In the genomic region with DNA sequence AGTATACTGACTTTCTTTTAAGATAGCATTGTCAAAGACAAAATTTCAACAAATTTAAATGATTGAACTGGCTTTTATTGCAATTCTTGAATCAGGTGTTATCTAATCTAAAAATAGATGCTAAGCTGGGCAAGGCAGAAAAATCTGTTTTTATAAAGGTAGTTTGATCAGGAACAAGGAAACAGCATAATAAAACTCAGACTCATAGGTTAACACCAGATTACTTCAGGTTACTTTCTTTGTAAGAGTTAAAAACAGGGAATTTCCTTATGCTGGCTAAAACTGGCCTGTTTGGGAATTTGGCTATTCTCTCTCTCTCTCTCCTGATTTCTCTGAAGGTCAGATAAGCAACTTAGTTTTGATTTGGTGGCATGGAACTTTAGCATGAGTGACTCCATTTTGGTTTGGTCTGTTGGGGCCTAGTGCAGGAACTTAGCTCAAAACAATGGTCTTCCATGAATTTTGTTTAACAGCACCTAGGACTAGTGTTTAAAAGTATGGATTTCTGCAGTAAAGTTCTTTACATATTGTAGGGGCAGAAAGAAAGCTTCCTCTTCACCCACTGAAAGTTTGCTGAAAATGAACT, we compare ENCODE assay signal across 1 cellular context.
TF ChIP-seq lines count a peak whose summit lies in the region.

No MANE protein-coding gene starts in this region.

TF ChIP-seq in K562, 482 proteins besides CTCF, POLR2A, EP300 and RAD21 (continued from another document and continues in another):
- TF ChIP-seq, protein P1, sequence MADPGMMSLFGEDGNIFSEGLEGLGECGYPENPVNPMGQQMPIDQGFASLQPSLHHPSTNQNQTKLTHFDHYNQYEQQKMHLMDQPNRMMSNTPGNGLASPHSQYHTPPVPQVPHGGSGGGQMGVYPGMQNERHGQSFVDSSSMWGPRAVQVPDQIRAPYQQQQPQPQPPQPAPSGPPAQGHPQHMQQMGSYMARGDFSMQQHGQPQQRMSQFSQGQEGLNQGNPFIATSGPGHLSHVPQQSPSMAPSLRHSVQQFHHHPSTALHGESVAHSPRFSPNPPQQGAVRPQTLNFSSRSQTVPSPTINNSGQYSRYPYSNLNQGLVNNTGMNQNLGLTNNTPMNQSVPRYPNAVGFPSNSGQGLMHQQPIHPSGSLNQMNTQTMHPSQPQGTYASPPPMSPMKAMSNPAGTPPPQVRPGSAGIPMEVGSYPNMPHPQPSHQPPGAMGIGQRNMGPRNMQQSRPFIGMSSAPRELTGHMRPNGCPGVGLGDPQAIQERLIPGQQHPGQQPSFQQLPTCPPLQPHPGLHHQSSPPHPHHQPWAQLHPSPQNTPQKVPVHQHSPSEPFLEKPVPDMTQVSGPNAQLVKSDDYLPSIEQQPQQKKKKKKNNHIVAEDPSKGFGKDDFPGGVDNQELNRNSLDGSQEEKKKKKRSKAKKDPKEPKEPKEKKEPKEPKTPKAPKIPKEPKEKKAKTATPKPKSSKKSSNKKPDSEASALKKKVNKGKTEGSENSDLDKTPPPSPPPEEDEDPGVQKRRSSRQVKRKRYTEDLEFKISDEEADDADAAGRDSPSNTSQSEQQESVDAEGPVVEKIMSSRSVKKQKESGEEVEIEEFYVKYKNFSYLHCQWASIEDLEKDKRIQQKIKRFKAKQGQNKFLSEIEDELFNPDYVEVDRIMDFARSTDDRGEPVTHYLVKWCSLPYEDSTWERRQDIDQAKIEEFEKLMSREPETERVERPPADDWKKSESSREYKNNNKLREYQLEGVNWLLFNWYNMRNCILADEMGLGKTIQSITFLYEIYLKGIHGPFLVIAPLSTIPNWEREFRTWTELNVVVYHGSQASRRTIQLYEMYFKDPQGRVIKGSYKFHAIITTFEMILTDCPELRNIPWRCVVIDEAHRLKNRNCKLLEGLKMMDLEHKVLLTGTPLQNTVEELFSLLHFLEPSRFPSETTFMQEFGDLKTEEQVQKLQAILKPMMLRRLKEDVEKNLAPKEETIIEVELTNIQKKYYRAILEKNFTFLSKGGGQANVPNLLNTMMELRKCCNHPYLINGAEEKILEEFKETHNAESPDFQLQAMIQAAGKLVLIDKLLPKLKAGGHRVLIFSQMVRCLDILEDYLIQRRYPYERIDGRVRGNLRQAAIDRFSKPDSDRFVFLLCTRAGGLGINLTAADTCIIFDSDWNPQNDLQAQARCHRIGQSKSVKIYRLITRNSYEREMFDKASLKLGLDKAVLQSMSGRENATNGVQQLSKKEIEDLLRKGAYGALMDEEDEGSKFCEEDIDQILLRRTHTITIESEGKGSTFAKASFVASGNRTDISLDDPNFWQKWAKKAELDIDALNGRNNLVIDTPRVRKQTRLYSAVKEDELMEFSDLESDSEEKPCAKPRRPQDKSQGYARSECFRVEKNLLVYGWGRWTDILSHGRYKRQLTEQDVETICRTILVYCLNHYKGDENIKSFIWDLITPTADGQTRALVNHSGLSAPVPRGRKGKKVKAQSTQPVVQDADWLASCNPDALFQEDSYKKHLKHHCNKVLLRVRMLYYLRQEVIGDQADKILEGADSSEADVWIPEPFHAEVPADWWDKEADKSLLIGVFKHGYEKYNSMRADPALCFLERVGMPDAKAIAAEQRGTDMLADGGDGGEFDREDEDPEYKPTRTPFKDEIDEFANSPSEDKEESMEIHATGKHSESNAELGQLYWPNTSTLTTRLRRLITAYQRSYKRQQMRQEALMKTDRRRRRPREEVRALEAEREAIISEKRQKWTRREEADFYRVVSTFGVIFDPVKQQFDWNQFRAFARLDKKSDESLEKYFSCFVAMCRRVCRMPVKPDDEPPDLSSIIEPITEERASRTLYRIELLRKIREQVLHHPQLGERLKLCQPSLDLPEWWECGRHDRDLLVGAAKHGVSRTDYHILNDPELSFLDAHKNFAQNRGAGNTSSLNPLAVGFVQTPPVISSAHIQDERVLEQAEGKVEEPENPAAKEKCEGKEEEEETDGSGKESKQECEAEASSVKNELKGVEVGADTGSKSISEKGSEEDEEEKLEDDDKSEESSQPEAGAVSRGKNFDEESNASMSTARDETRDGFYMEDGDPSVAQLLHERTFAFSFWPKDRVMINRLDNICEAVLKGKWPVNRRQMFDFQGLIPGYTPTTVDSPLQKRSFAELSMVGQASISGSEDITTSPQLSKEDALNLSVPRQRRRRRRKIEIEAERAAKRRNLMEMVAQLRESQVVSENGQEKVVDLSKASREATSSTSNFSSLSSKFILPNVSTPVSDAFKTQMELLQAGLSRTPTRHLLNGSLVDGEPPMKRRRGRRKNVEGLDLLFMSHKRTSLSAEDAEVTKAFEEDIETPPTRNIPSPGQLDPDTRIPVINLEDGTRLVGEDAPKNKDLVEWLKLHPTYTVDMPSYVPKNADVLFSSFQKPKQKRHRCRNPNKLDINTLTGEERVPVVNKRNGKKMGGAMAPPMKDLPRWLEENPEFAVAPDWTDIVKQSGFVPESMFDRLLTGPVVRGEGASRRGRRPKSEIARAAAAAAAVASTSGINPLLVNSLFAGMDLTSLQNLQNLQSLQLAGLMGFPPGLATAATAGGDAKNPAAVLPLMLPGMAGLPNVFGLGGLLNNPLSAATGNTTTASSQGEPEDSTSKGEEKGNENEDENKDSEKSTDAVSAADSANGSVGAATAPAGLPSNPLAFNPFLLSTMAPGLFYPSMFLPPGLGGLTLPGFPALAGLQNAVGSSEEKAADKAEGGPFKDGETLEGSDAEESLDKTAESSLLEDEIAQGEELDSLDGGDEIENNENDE (IDR thresholded peaks at IDR 0.05; ENCODE audit: low read depth, low read length), result no peak
- TF ChIP-seq, protein P2, sequence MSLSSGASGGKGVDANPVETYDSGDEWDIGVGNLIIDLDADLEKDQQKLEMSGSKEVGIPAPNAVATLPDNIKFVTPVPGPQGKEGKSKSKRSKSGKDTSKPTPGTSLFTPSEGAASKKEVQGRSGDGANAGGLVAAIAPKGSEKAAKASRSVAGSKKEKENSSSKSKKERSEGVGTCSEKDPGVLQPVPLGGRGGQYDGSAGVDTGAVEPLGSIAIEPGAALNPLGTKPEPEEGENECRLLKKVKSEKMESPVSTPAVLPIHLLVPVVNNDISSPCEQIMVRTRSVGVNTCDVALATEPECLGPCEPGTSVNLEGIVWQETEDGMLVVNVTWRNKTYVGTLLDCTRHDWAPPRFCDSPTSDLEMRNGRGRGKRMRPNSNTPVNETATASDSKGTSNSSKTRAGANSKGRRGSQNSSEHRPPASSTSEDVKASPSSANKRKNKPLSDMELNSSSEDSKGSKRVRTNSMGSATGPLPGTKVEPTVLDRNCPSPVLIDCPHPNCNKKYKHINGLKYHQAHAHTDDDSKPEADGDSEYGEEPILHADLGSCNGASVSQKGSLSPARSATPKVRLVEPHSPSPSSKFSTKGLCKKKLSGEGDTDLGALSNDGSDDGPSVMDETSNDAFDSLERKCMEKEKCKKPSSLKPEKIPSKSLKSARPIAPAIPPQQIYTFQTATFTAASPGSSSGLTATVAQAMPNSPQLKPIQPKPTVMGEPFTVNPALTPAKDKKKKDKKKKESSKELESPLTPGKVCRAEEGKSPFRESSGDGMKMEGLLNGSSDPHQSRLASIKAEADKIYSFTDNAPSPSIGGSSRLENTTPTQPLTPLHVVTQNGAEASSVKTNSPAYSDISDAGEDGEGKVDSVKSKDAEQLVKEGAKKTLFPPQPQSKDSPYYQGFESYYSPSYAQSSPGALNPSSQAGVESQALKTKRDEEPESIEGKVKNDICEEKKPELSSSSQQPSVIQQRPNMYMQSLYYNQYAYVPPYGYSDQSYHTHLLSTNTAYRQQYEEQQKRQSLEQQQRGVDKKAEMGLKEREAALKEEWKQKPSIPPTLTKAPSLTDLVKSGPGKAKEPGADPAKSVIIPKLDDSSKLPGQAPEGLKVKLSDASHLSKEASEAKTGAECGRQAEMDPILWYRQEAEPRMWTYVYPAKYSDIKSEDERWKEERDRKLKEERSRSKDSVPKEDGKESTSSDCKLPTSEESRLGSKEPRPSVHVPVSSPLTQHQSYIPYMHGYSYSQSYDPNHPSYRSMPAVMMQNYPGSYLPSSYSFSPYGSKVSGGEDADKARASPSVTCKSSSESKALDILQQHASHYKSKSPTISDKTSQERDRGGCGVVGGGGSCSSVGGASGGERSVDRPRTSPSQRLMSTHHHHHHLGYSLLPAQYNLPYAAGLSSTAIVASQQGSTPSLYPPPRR (CRISPR knock-in tag; IDR thresholded peaks at IDR 0.05; ENCODE audit: borderline replicate concordance), result no peak
- TF ChIP-seq PHF21A (IDR thresholded peaks at IDR 0.05; ENCODE audit: borderline replicate concordance, low read depth) (no peak), CXXC5 (CRISPR knock-in tag; IDR thresholded peaks at IDR 0.05) (no peak), IFI16 (CRISPR knock-in tag; IDR thresholded peaks at IDR 0.05) (no peak), HNRNPH1 (optimal IDR thresholded peaks at IDR 0.05; ENCODE audit: low read depth, low read length) (no peak), TEAD1 (CRISPR knock-in tag; IDR thresholded peaks at IDR 0.05) (peak in 1 of 2 experiments; percentile 83; a peak in 2 of 4 replicates), NCOA1 (IDR thresholded peaks at IDR 0.05; ENCODE audit: low read depth) (no peak), ZNF224 (CRISPR knock-in tag; IDR thresholded peaks at IDR 0.05) (no peak), GABPA (tag; conservative IDR thresholded peaks at IDR 0.05; ENCODE audit: low read depth) (no peak), MECOM (CRISPR knock-in tag; IDR thresholded peaks at IDR 0.05) (peak; percentile 71; the same call in 1 of the 2 replicates), FOXJ2 (tag; IDR thresholded peaks at IDR 0.05) (no peak), ZNF717 (CRISPR knock-in tag; IDR thresholded peaks at IDR 0.05) (no peak), ZKSCAN3 (CRISPR knock-in tag; IDR thresholded peaks at IDR 0.05) (no peak), XRCC3 (IDR thresholded peaks at IDR 0.05) (no peak), ZNF12 (CRISPR knock-in tag; IDR thresholded peaks at IDR 0.05) (no peak), GTF2A2 (tag; IDR thresholded peaks at IDR 0.05) (peak; percentile 89), BRD4 (IDR thresholded peaks at IDR 0.05) (no peak), MCM7 (IDR thresholded peaks at IDR 0.05) (no peak), CC2D1A (IDR thresholded peaks at IDR 0.05) (no peak), MAFK (IDR thresholded peaks at IDR 0.05; ENCODE audit: low read length) (no peak), ZNF668 (CRISPR knock-in tag; IDR thresholded peaks at IDR 0.05) (peak; percentile 57; the same call in 1 of the 2 replicates), PCBP2 (IDR thresholded peaks at IDR 0.05; ENCODE audit: low read depth, low read length, poor library complexity, severe bottlenecking) (no peak)
- TF ChIP-seq, protein P3, sequence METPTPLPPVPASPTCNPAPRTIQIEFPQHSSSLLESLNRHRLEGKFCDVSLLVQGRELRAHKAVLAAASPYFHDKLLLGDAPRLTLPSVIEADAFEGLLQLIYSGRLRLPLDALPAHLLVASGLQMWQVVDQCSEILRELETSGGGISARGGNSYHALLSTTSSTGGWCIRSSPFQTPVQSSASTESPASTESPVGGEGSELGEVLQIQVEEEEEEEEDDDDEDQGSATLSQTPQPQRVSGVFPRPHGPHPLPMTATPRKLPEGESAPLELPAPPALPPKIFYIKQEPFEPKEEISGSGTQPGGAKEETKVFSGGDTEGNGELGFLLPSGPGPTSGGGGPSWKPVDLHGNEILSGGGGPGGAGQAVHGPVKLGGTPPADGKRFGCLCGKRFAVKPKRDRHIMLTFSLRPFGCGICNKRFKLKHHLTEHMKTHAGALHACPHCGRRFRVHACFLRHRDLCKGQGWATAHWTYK (CRISPR knock-in tag; IDR thresholded peaks at IDR 0.05), result peak; percentile 64; the same call in 1 of the 2 replicates
- TF ChIP-seq, protein P4, sequence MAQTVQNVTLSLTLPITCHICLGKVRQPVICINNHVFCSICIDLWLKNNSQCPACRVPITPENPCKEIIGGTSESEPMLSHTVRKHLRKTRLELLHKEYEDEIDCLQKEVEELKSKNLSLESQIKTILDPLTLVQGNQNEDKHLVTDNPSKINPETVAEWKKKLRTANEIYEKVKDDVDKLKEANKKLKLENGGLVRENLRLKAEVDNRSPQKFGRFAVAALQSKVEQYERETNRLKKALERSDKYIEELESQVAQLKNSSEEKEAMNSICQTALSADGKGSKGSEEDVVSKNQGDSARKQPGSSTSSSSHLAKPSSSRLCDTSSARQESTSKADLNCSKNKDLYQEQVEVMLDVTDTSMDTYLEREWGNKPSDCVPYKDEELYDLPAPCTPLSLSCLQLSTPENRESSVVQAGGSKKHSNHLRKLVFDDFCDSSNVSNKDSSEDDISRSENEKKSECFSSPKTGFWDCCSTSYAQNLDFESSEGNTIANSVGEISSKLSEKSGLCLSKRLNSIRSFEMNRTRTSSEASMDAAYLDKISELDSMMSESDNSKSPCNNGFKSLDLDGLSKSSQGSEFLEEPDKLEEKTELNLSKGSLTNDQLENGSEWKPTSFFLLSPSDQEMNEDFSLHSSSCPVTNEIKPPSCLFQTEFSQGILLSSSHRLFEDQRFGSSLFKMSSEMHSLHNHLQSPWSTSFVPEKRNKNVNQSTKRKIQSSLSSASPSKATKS (CRISPR knock-in tag; IDR thresholded peaks at IDR 0.05), result no peak
- TF ChIP-seq, protein P5, sequence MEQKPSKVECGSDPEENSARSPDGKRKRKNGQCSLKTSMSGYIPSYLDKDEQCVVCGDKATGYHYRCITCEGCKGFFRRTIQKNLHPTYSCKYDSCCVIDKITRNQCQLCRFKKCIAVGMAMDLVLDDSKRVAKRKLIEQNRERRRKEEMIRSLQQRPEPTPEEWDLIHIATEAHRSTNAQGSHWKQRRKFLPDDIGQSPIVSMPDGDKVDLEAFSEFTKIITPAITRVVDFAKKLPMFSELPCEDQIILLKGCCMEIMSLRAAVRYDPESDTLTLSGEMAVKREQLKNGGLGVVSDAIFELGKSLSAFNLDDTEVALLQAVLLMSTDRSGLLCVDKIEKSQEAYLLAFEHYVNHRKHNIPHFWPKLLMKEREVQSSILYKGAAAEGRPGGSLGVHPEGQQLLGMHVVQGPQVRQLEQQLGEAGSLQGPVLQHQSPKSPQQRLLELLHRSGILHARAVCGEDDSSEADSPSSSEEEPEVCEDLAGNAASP (IDR thresholded peaks at IDR 0.05), result no peak
- TF ChIP-seq, protein P6, sequence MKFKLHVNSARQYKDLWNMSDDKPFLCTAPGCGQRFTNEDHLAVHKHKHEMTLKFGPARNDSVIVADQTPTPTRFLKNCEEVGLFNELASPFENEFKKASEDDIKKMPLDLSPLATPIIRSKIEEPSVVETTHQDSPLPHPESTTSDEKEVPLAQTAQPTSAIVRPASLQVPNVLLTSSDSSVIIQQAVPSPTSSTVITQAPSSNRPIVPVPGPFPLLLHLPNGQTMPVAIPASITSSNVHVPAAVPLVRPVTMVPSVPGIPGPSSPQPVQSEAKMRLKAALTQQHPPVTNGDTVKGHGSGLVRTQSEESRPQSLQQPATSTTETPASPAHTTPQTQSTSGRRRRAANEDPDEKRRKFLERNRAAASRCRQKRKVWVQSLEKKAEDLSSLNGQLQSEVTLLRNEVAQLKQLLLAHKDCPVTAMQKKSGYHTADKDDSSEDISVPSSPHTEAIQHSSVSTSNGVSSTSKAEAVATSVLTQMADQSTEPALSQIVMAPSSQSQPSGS (CRISPR knock-in tag; IDR thresholded peaks at IDR 0.05), result no peak
- TF ChIP-seq, protein P7, sequence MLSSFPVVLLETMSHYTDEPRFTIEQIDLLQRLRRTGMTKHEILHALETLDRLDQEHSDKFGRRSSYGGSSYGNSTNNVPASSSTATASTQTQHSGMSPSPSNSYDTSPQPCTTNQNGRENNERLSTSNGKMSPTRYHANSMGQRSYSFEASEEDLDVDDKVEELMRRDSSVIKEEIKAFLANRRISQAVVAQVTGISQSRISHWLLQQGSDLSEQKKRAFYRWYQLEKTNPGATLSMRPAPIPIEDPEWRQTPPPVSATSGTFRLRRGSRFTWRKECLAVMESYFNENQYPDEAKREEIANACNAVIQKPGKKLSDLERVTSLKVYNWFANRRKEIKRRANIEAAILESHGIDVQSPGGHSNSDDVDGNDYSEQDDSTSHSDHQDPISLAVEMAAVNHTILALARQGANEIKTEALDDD (IDR thresholded peaks at IDR 0.05), result no peak
